16 cellular contexts compared by ENCODE assay signal in the genomic region with DNA sequence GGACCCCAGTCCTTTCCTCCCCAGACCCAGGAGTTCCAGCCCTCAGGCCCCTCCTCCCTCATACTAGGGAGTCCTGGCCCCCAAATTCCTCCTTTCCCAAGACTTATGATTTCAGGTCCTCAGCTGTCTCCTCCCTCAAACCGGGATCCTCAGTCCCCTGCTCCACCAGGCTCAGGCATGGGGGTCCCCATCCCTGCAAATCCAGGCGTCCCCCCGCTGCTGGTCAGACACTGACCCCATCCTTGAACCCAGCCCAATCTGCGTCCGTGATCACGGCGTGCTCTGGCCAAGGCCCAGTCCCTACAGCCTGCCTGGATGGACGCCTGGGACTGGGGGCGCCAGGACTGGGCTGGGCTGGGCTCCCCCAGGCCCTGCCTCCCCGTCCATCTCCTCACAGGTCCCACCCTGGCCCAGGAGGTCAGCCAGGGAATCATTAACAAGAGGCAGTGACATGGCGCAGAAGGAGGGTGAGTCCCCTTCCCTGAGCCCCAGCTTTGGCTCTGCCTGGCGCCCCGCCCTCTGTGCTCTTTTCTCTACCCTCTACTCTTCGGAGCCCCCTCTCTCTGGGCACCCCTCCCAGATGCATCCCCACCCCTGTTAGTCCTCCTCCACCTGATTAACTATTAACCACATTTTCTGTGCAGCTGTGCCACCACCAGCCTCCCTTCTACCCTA. TPM values are rescaled to one million over a fixed set of nuclear protein-coding genes. Genes with fewer than 3 reads are reported as not detected.
DNase-seq lines count a peak whose midpoint lies in the region; ATAC-seq and TF ChIP-seq lines count a peak whose summit lies in the region.
"Had no signal": no experiment of that assay in that cellular context is flagged by ENCODE, and none has a peak within 500 bp of the region (broad histone marks: within the 10 kb centered on the region; RNA-seq: fewer than 3 reads in every experiment).

No MANE protein-coding gene starts in this region.

- peak overlapping the region; percentile 53 for H3K18ac ChIP-seq in mesendoderm (ENCODE audit: low read length)

- H3K4ac ChIP-seq in mesendoderm (ENCODE audit: low read depth, low read length): no peak overlapping the region

- H3K27ac ChIP-seq in heart left ventricle (peak overlapping the region in 7 of 12 donors; percentile 71 to 92 (median 84)), endodermal cell (ENCODE audit: low read depth, low read length) (no peak overlapping the region), mesendoderm (ENCODE audit: low read depth, low read length) (no peak overlapping the region), tibial nerve (peak overlapping the region in 3 of 4 donors; percentile 67 to 83 (median 67))
- H3K27ac ChIP-seq: epithelial cell of prostate had no signal

- no peak for TF ChIP-seq POLR2A in heart left ventricle (IDR thresholded peaks at IDR 0.05)
- TF ChIP-seq POLR2A in tibial nerve (IDR thresholded peaks at IDR 0.05): no peak

- DNase-seq in heart left ventricle (no peak), left ventricle myocardium superior (no peak), endodermal cell (no peak), mesendoderm (no peak), tibial nerve (ENCODE audit: low spot score in 2 of 2) (no peak), NCI-H2029 treated with DMSO at 0.1 percent for 48 hours (lab: John Stamatoyannopoulos, UW) (no peak)
- DNase-seq: activated naive CD4-positive, alpha-beta T cell treated with Interleukin-2 at 50 U/mL for 16 hours; NCI-H1930; NCI-H82; stimulated activated CD4-positive, alpha-beta T cell treated with anti-CD3 and anti-CD28 coated beads, Interleukin-12 subunit alpha, Interleukin-12 subunit beta, amount 100 ng/mL, for 4 hours; tibial artery had no signal

- peak overlapping the region; percentile 51 for H2BK5ac ChIP-seq in mesendoderm (ENCODE audit: low read length)

- H3K36me3 ChIP-seq in heart left ventricle (no peaks in the 10 kb centered on the region), endodermal cell (ENCODE audit: control insufficient read depth, insufficient read depth, low read length) (no peaks in the 10 kb centered on the region), mesendoderm (ENCODE audit: control insufficient read depth, insufficient read depth, low read length) (no peaks in the 10 kb centered on the region), tibial nerve (peaks cover 0 to 3% (median 0%) of the 10 kb centered on the region in 3 donors)
- H3K36me3 ChIP-seq: cardiac muscle cell, tibial artery had no signal

- intact Hi-C loops in heart left ventricle (cut with DNase I) (loop anchor here in 2 of 10 donors (10.0 kb wide), 2 partner anchors 93 to 223 kb away; partner anchors contain the start of genes FXYD1 (in 1 of the 2), LGI4 (in 1 of the 2) and USF2 (in 1 of the 2)), left ventricle myocardium superior (cut with micrococcal nuclease) (no loop called here)

- peak overlapping the region; percentile 96 for H2AK5ac ChIP-seq in mesendoderm (ENCODE audit: low read length)

- H2BK15ac ChIP-seq in mesendoderm (replicated peaks; ENCODE audit: low read depth): no peak overlapping the region

- peak overlapping the region; percentile 74 for H3K27ac Mint-ChIP-seq in endodermal cell

- H3K9me3 ChIP-seq in heart left ventricle: no peaks in the 10 kb centered on the region
- no peaks in the 10 kb centered on the region for H3K9me3 ChIP-seq in endodermal cell (ENCODE audit: control insufficient read depth, low read length)
- H3K9me3 ChIP-seq in tibial nerve: no peaks in the 10 kb centered on the region
- H3K9me3 ChIP-seq: tibial artery had no signal

- H2BK120ac ChIP-seq in mesendoderm (ENCODE audit: low read depth, low read length): no peak overlapping the region

- H3K56ac ChIP-seq in mesendoderm (ENCODE audit: low read length): peak overlapping the region; percentile 91

- H4K8ac ChIP-seq in mesendoderm (ENCODE audit: low read depth, low read length): no peak overlapping the region

- H3K4me1 ChIP-seq in heart left ventricle (peaks cover 0 to 57% (median 43%) of the 10 kb centered on the region in 12 donors), endodermal cell (ENCODE audit: control insufficient read depth, insufficient read depth, low read length) (no peaks in the 10 kb centered on the region), mesendoderm (ENCODE audit: control insufficient read depth, low read depth, low read length) (peaks cover 12% of the 10 kb centered on the region), tibial nerve (peaks cover 3 to 63% (median 33%) of the 10 kb centered on the region in 4 donors)

- 77 to 84% (median 78%) methylated on average over 14 of the region's 14 CpGs for WGBS in heart left ventricle, 4 donors
- WGBS in endodermal cell (ENCODE audit: insufficient coverage in 1 of 2, insufficient read length in 1 of 2), 2 experiments: 88 to 93% methylated on average over 8 to 14 of the region's 14 CpGs
- no CpG with 5 or more reads among the region's 14 CpGs for WGBS in mesendoderm (ENCODE audit: extremely low coverage, insufficient coverage, low lambda C conversion rate)
- WGBS in tibial nerve, 2 donors: 62 to 76% methylated on average over 14 of the region's 14 CpGs

- H3K9me3 Mint-ChIP-seq in endodermal cell: no peaks in the 10 kb centered on the region

- H3K4me3 ChIP-seq in heart left ventricle (no peak overlapping the region), endodermal cell (ENCODE audit: low read length) (peak overlapping the region; percentile 68), mesendoderm (ENCODE audit: low read length) (no peak overlapping the region), tibial nerve (no peak overlapping the region)

- H3K9ac ChIP-seq in endodermal cell (ENCODE audit: extremely low read depth, low read length, poor library complexity, severe bottlenecking) (peak overlapping the region; percentile 41), mesendoderm (ENCODE audit: low read length) (peak overlapping the region; percentile 81)

- no peaks in the 10 kb centered on the region for H3K27me3 Mint-ChIP-seq in endodermal cell (ENCODE audit: insufficient read depth)

- H3K4me2 ChIP-seq in mesendoderm (ENCODE audit: low read length): peak overlapping the region; percentile 54

- no peak for ATAC-seq in heart left ventricle
- ATAC-seq in left ventricle myocardium superior: no peak
- ATAC-seq in HG02588 (IDR thresholded peaks at IDR 0.05; ENCODE audit: unreplicated experiment): no peak
- ATAC-seq in GM19452 (IDR thresholded peaks at IDR 0.05; ENCODE audit: unreplicated experiment): no peak

- no peak for TF ChIP-seq CTCF in heart left ventricle (IDR thresholded peaks at IDR 0.05)
- TF ChIP-seq CTCF in endodermal cell (conservative IDR thresholded peaks at IDR 0.05): no peak
- no peak for TF ChIP-seq CTCF in tibial nerve (IDR thresholded peaks at IDR 0.05)

- no peak overlapping the region for H3K23ac ChIP-seq in mesendoderm (ENCODE audit: low read length)

- no peaks in the 10 kb centered on the region for H3K79me2 ChIP-seq in mesendoderm (ENCODE audit: control insufficient read depth, insufficient read depth, low read length)

- peaks cover 2% of the 10 kb centered on the region for H3K36me3 Mint-ChIP-seq in endodermal cell (ENCODE audit: low read depth)

- H4K5ac ChIP-seq in mesendoderm (ENCODE audit: low read length): peak overlapping the region; percentile 28

- H3K27me3 ChIP-seq in heart left ventricle (no peaks in the 10 kb centered on the region), endodermal cell (ENCODE audit: control insufficient read depth, insufficient read depth, low read length, poor library complexity, severe bottlenecking) (no peaks in the 10 kb centered on the region), mesendoderm (ENCODE audit: insufficient read depth, low read length, poor library complexity) (no peaks in the 10 kb centered on the region), tibial nerve (no peaks in the 10 kb centered on the region)
- H3K27me3 ChIP-seq: cardiac muscle cell had no signal

- peaks cover 35% of the 10 kb centered on the region for H3K4me1 Mint-ChIP-seq in endodermal cell

- H3K79me1 ChIP-seq in mesendoderm (ENCODE audit: low read length): peaks cover 4% of the 10 kb centered on the region

- peak overlapping the region; percentile 55 for H3K4me3 Mint-ChIP-seq in endodermal cell

- TF ChIP-seq EP300 in tibial nerve (IDR thresholded peaks at IDR 0.05): no peak

RNA-seq across cellular contexts. Expression of gene HPN, which starts 0.7 kb away (rescaled TPM):
- 10 to 100 TPM in 1 of 9 donors, 1 to 10 TPM in 8; 1.1 to 13.4 (median 3.3) TPM for total RNA-seq in heart left ventricle
- polyA plus RNA-seq in heart left ventricle: 1 to 10 TPM in 1 of 2 donors, under 1 TPM in 1; 0.80 to 1.4 TPM
- total RNA-seq in left ventricle myocardium superior: 9.8 TPM
- total RNA-seq in endodermal cell: 10 to 100 TPM; 29.0 to 49.6 TPM
- polyA plus RNA-seq in endodermal cell (2013, experiment 1 of 2): 2.7 TPM
- 2.8 TPM for polyA plus RNA-seq in endodermal cell (2013, experiment 2 of 2)
- 2.0 TPM for polyA plus RNA-seq in mesendoderm (2013, experiment 1 of 2)
- polyA plus RNA-seq in mesendoderm (2013, experiment 2 of 2): 2.0 TPM
- total RNA-seq in tibial nerve: 1 to 10 TPM in 3 of 4 donors, not detected in 1; 1.3 to 3.5 (median 1.8) TPM
- total RNA-seq: activated CD8-positive, alpha-beta memory T cell treated with anti-CD3 and anti-CD28 coated beads for 36 hours had no signal

RNA-seq across cellular contexts. Expression of gene SCN1B, which starts 11.9 kb away (rescaled TPM):
- total RNA-seq in heart left ventricle: 10 to 100 TPM; 22.1 to 68.3 (median 32.4) TPM
- 10 to 100 TPM; 19.7 to 64.4 TPM for polyA plus RNA-seq in heart left ventricle
- total RNA-seq in left ventricle myocardium superior: 45.7 TPM
- total RNA-seq in endodermal cell: 1 to 10 TPM; 1.4 to 1.5 TPM
- 1.7 TPM for polyA plus RNA-seq in endodermal cell (2013, experiment 1 of 2)
- polyA plus RNA-seq in endodermal cell (2013, experiment 2 of 2): 2.5 TPM
- polyA plus RNA-seq in mesendoderm (2013, experiment 1 of 2): 0.63 TPM
- 0.81 TPM for polyA plus RNA-seq in mesendoderm (2013, experiment 2 of 2)
- 10 to 100 TPM; 12.8 to 26.7 (median 13.4) TPM for total RNA-seq in tibial nerve

RNA-seq across cellular contexts. Expression of gene GRAMD1A, which starts 42.1 kb away (rescaled TPM):
- 10 to 100 TPM; 21.8 to 64.5 (median 29.0) TPM for total RNA-seq in heart left ventricle
- 10 to 100 TPM; 31.3 to 36.3 TPM for polyA plus RNA-seq in heart left ventricle
- total RNA-seq in left ventricle myocardium superior: 30.6 TPM
- total RNA-seq in endodermal cell: 100 to 1,000 TPM; 115 to 137 TPM
- polyA plus RNA-seq in endodermal cell (2013, experiment 1 of 2): 101 TPM
- polyA plus RNA-seq in endodermal cell (2013, experiment 2 of 2): 87.3 TPM
- polyA plus RNA-seq in mesendoderm (2013, experiment 1 of 2): 97.4 TPM
- 98.6 TPM for polyA plus RNA-seq in mesendoderm (2013, experiment 2 of 2)
- total RNA-seq in tibial nerve: 100 to 1,000 TPM in 1 of 4 donors, 10 to 100 TPM in 3; 53.1 to 108 (median 61.6) TPM

Comparison
In these comparisons a context has a peak if more than half of its experiments do, and no peak if none do; other contexts are left out.
1. H3K27ac ChIP-seq: peak in heart left ventricle (7 of 12) and tibial nerve (3 of 4); none in endodermal cell (single experiment) and mesendoderm (single experiment).
2. RNA of gene SCN1B, which starts 11.9 kb away (total RNA-seq): 45.7 TPM in left ventricle myocardium superior (single experiment), 22.1 to 68.3 TPM in heart left ventricle and 12.8 to 26.7 TPM in tibial nerve; 1.4 to 1.5 TPM in endodermal cell; every median in the first group is over 4 times any median in the second.